In genomic region chr18:52353589-52353988, GRCh38 we compare ENCODE assay signal across 19 cellular contexts. TPM values are rescaled to one million over a fixed set of nuclear protein-coding genes. Genes with fewer than 3 reads are reported as not detected.
"Had no signal": no experiment of that assay in that cellular context is flagged by ENCODE, and none has a peak within 500 bp of the region (broad histone marks: within the 10 kb centered on the region; RNA-seq: fewer than 3 reads in every experiment).

No MANE protein-coding gene starts in this region.

- H2AFZ ChIP-seq: parathyroid adenoma had no signal

- H3K36me3 ChIP-seq: cardiac muscle cell, colonic mucosa, esophagus squamous epithelium had no signal

- H3K79me2 ChIP-seq: parathyroid adenoma had no signal

- H3K27ac Mint-ChIP-seq: activated naive CD4-positive, alpha-beta T cell treated with anti-CD3 and anti-CD28 coated beads, Interleukin-2, amount 10 ng/mL, durations not matched to agents 7 days and 5 days; activated T-helper 17 cell treated with anti-CD3 and anti-CD28 coated beads, Interleukin-2, amount 50 U/mL, for 72 hours; stimulated activated naive B cell treated with anti-CD40 and anti-IgM and Interleukin-4, amounts not matched to agents 10 μg/mL and 1 μg/mL and 100 μg/mL, for 72 hours had no signal

- H3K27ac ChIP-seq: cardiac muscle cell, colonic mucosa, esophagus squamous epithelium, parathyroid adenoma had no signal

- H3K9ac ChIP-seq: parathyroid adenoma had no signal

- H3K4me1 ChIP-seq: colonic mucosa, esophagus squamous epithelium, parathyroid adenoma had no signal

- H3K9me3 ChIP-seq: colonic mucosa had no signal

- H3K4me3 ChIP-seq: cardiac muscle cell, colonic mucosa, esophagus squamous epithelium, lung had no signal

- H3K27me3 Mint-ChIP-seq: activated naive CD4-positive, alpha-beta T cell treated with anti-CD3 and anti-CD28 coated beads, Interleukin-2, amount 10 ng/mL, durations not matched to agents 7 days and 5 days; stimulated activated naive B cell treated with anti-CD40 and anti-IgM and Interleukin-4, amounts not matched to agents 10 μg/mL and 1 μg/mL and 100 μg/mL, for 72 hours had no signal

- H3K4me3 Mint-ChIP-seq: activated naive CD4-positive, alpha-beta T cell treated with anti-CD3 and anti-CD28 coated beads, Interleukin-2, amount 10 ng/mL, durations not matched to agents 7 days and 5 days; activated T-helper 17 cell treated with anti-CD3 and anti-CD28 coated beads, Interleukin-2, amount 50 U/mL, for 72 hours; neural crest cell; stimulated activated naive B cell treated with anti-CD40 and anti-IgM and Interleukin-4, amounts not matched to agents 10 μg/mL and 1 μg/mL and 100 μg/mL, for 72 hours had no signal

- H3K36me3 Mint-ChIP-seq: activated naive CD4-positive, alpha-beta T cell treated with anti-CD3 and anti-CD28 coated beads, Interleukin-2, amount 10 ng/mL, durations not matched to agents 7 days and 5 days; stimulated activated naive B cell treated with anti-CD40 and anti-IgM and Interleukin-4, amounts not matched to agents 10 μg/mL and 1 μg/mL and 100 μg/mL, for 72 hours had no signal

- DNase-seq: activated CD4-positive, alpha-beta T cell treated with anti-CD3 and anti-CD28 coated beads for 1 hour; activated CD4-positive, alpha-beta T cell treated with anti-CD3 and anti-CD28 coated beads, Interleukin-2, amount 50 U/mL, for 4 hours; activated naive CD4-positive, alpha-beta T cell treated with anti-CD3 and anti-CD28 coated beads, Interleukin-2, amount 10 ng/mL, durations not matched to agents 7 days and 5 days; activated T-cell treated with anti-CD3 and anti-CD28 coated beads for 4 hours; colonic mucosa; esophagus squamous epithelium; retina; stimulated activated CD4-positive, alpha-beta T cell treated with anti-CD3 and anti-CD28 coated beads, Interleukin-15, amount 100 ng/mL, for 24 hours; stimulated activated CD4-positive, alpha-beta T cell treated with anti-CD3 and anti-CD28 coated beads, Interleukin-4, amount 100 ng/mL, for 1 hour; stimulated activated naive B cell treated with anti-CD40 and anti-IgM and Interleukin-4, amounts not matched to agents 10 μg/mL and 1 μg/mL and 100 μg/mL, for 72 hours; T-helper 1 cell; trophoblast cell had no signal

- H3K4me1 Mint-ChIP-seq: activated naive CD4-positive, alpha-beta T cell treated with anti-CD3 and anti-CD28 coated beads, Interleukin-2, amount 10 ng/mL, durations not matched to agents 7 days and 5 days; activated T-helper 17 cell treated with anti-CD3 and anti-CD28 coated beads, Interleukin-2, amount 50 U/mL, for 72 hours; stimulated activated naive B cell treated with anti-CD40 and anti-IgM and Interleukin-4, amounts not matched to agents 10 μg/mL and 1 μg/mL and 100 μg/mL, for 72 hours had no signal

- H3K9me3 Mint-ChIP-seq: stimulated activated naive B cell treated with anti-CD40 and anti-IgM and Interleukin-4, amounts not matched to agents 10 μg/mL and 1 μg/mL and 100 μg/mL, for 72 hours had no signal

- ATAC-seq: activated T-helper 17 cell treated with anti-CD3 and anti-CD28 coated beads, Interleukin-2, amount 50 U/mL, for 72 hours; stimulated activated naive B cell treated with anti-CD40 and anti-IgM and Interleukin-4, amounts not matched to agents 10 μg/mL and 1 μg/mL and 100 μg/mL, for 72 hours had no signal

- H3K27me3 ChIP-seq: cardiac muscle cell, colonic mucosa, esophagus squamous epithelium had no signal

RNA-seq across cellular contexts. Expression of gene DCC, which starts 13.6 kb away (rescaled TPM):
- total RNA-seq: activated T-helper 17 cell treated with anti-CD3 and anti-CD28 coated beads, Interleukin-2, amount 50 U/mL, for 72 hours; fibroblast of villous mesenchyme; subcutaneous adipose tissue had no signal
